Comparison of ENCODE assay signal across 2 cellular contexts in genomic region chr9:128213746-128214497, GRCh38.
A peak's percentile ranks its signal among the peaks of the same experiment; 100 is the strongest.
TF ChIP-seq lines count a peak whose summit lies in the region.

No MANE protein-coding gene starts in this region.

TF ChIP-seq in HepG2, 621 proteins besides CTCF, POLR2A, EP300 and RAD21:
- no peak for TF ChIP-seq RARA (CRISPR knock-in tag; IDR thresholded peaks at IDR 0.05)
- TF ChIP-seq ZMYM3 (CRISPR knock-in tag; IDR thresholded peaks at IDR 0.05) = peak; percentile 52; the same call in 1 of the 2 replicates
- peak; percentile 5; the same call in 1 of the 2 replicates for TF ChIP-seq ZFP91 (CRISPR knock-in tag; IDR thresholded peaks at IDR 0.05; ENCODE audit: borderline replicate concordance)
- TF ChIP-seq ZNF512 (CRISPR knock-in tag; IDR thresholded peaks at IDR 0.05) = no peak
- TF ChIP-seq ZNF629 (CRISPR knock-in tag; conservative IDR thresholded peaks at IDR 0.05) = peak; percentile 83

TF ChIP-seq in H1, 55 proteins besides CTCF, POLR2A, EP300 and RAD21:
- TF ChIP-seq KDM1A (IDR thresholded peaks at IDR 0.05; ENCODE audit: borderline replicate concordance, low read length) (peak; percentile 64; the same call in 1 of the 2 replicates), CEBPB (IDR thresholded peaks at IDR 0.05; ENCODE audit: low read depth, low read length) (no peak), KDM5A (IDR thresholded peaks at IDR 0.05; ENCODE audit: low read length) (no peak)
